In genomic region chr5:176806137-176806536, GRCh38 we compare ENCODE assay signal across 1 cellular context.
TF ChIP-seq lines count a peak whose summit lies in the region.

No MANE protein-coding gene starts in this region.

TF ChIP-seq in SK-N-SH, 30 proteins besides CTCF, POLR2A, EP300 and RAD21 (continued from another document):
- TF ChIP-seq REST (IDR thresholded peaks at IDR 0.05; ENCODE audit: low read depth, low read length) = peak; percentile 95
